20 cellular contexts compared by ENCODE assay signal in the genomic region with DNA sequence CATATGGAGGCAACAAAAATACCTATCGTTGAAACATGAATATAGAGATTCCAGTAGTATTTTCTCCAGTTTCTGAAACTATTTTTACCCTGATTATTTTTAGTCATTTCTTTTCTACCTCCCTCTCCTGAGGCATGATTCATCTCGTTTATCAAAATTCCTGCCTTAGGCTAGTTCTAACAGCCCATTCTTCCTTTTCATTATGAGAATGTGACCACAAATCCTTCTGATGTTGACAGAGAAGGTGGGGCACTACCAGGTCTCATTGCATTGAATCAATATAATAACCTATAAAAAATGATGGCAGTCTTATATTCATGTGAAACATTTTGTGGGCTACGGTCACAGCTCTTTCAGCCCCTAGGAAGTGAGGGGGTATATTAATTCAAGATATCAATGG.
DNase-seq lines count a peak whose midpoint lies in the region; ATAC-seq and FAIRE-seq lines count a peak whose summit lies in the region.
"Had no signal": no experiment of that assay in that cellular context is flagged by ENCODE, and none has a peak within 500 bp of the region (broad histone marks: within the 10 kb centered on the region; RNA-seq: fewer than 3 reads in every experiment).

No MANE protein-coding gene starts in this region.

- H3K9me3 ChIP-seq in naive thymus-derived CD4-positive, alpha-beta T cell (ENCODE audit: control insufficient read depth in 2 of 3, low read length in 3 of 3), result no peaks in the 10 kb centered on the region
- H3K9me3 ChIP-seq: BLaER1 treated with 17β-estradiol and CSF1 and Interleukin-3, amounts not matched to agents 10 nM and 100 nM; right atrium auricular region had no signal

- no peaks in the 10 kb centered on the region for H3K36me3 Mint-ChIP-seq in naive thymus-derived CD4-positive, alpha-beta T cell
- H3K36me3 Mint-ChIP-seq: activated naive CD8-positive, alpha-beta T cell; naive B cell; WTC11 had no signal

- no peak for FAIRE-seq in HTR-8/SVneo (lab: Jason Lieb, UNC)
- FAIRE-seq: HepG2 had no signal

- no peaks in the 10 kb centered on the region for H3K4me1 ChIP-seq in naive thymus-derived CD4-positive, alpha-beta T cell (ENCODE audit: control insufficient read depth in 2 of 2, insufficient read depth in 2 of 2, low read length in 2 of 2)
- H3K4me1 ChIP-seq: BLaER1 treated with 17β-estradiol and CSF1 and Interleukin-3, amounts not matched to agents 10 nM and 100 nM; right atrium auricular region had no signal

- CTCF ChIA-PET in naive thymus-derived CD4-positive, alpha-beta T cell (lab: Charles Lee), result no interaction called here

- H3K27me3 Mint-ChIP-seq in naive thymus-derived CD4-positive, alpha-beta T cell, result peaks cover 0 to 14% (median 8%) of the 10 kb centered on the region in 5 donors
- H3K27me3 Mint-ChIP-seq: activated naive CD8-positive, alpha-beta T cell; naive B cell had no signal

- peaks cover 0 to 1% (median 0%) of the 10 kb centered on the region in 7 donors for H3K4me1 Mint-ChIP-seq in naive thymus-derived CD4-positive, alpha-beta T cell
- H3K4me1 Mint-ChIP-seq: naive B cell, WTC11 had no signal

- POLR2A ChIA-PET in naive thymus-derived CD4-positive, alpha-beta T cell (lab: Charles Lee), result no interaction called here

- no peak overlapping the region for H3K27ac Mint-ChIP-seq in naive thymus-derived CD4-positive, alpha-beta T cell
- H3K27ac Mint-ChIP-seq: activated naive CD8-positive, alpha-beta T cell; naive B cell; WTC11 had no signal

- peak; percentile 53 for DNase-seq in DMS153 treated with DMSO at 0.1 percent for 48 hours (lab: John Stamatoyannopoulos, UW; ENCODE audit: unreplicated experiment)
- DNase-seq in HTR-8/SVneo (ENCODE audit: insufficient read length, low spot score), result peak; percentile 15
- DNase-seq in amniotic epithelial cell (ENCODE audit: low read depth), result peak; percentile 41
- DNase-seq in kidney glomerular epithelial cell (lab: John Stamatoyannopoulos, UW), result peak; percentile 31
- DNase-seq in naive thymus-derived CD4-positive, alpha-beta T cell, result no peak
- no peak for DNase-seq in stimulated activated CD4-positive, alpha-beta T cell treated with anti-CD3 and anti-CD28 coated beads, Interleukin-15, amount 100 ng/mL, for 24 hours
- no peak for DNase-seq in activated T-cell treated with anti-CD3 and anti-CD28 coated beads, Interleukin-2, amount 50 U/mL, for 1 hour
- DNase-seq: erythroblast; hypothalamus; naive B cell; NCI-H2227 treated with DMSO at 0.1 percent for 48 hours; OCI-M1; stimulated activated CD4-positive, alpha-beta T cell treated with anti-CD3 and anti-CD28 coated beads, Interleukin-1b, Interleukin-23, amount 100 ng/mL, for 48 hours; T-helper 1 cell had no signal

- H3K36me3 ChIP-seq in naive thymus-derived CD4-positive, alpha-beta T cell (ENCODE audit: control insufficient read depth in 2 of 3, insufficient read depth in 3 of 3, low read length in 3 of 3), result no peaks in the 10 kb centered on the region
- H3K36me3 ChIP-seq: BLaER1 treated with 17β-estradiol and CSF1 and Interleukin-3, amounts not matched to agents 10 nM and 100 nM; right atrium auricular region had no signal

- no peak overlapping the region for H3K4me3 Mint-ChIP-seq in naive thymus-derived CD4-positive, alpha-beta T cell
- H3K4me3 Mint-ChIP-seq: activated naive CD8-positive, alpha-beta T cell; naive B cell; WTC11 had no signal

- intact Hi-C loops in naive thymus-derived CD4-positive, alpha-beta T cell (cut with micrococcal nuclease), result no loop called here

- no peak overlapping the region for H3K4me3 ChIP-seq in naive thymus-derived CD4-positive, alpha-beta T cell (ENCODE audit: low read length)
- H3K4me3 ChIP-seq: BLaER1 treated with 17β-estradiol and CSF1 and Interleukin-3, amounts not matched to agents 10 nM and 100 nM; right atrium auricular region had no signal

- no peaks in the 10 kb centered on the region for H3K9me3 Mint-ChIP-seq in naive thymus-derived CD4-positive, alpha-beta T cell
- H3K9me3 Mint-ChIP-seq: WTC11 had no signal

- no peak for ATAC-seq in naive thymus-derived CD4-positive, alpha-beta T cell
- no peak for ATAC-seq in HG02763 (IDR thresholded peaks at IDR 0.05; ENCODE audit: unreplicated experiment)
- ATAC-seq: HepG2, WTC11 had no signal

- H3K27ac ChIP-seq in naive thymus-derived CD4-positive, alpha-beta T cell (ENCODE audit: low read depth, low read length), result no peak overlapping the region
- H3K27ac ChIP-seq: BLaER1 treated with 17β-estradiol and CSF1 and Interleukin-3, amounts not matched to agents 10 nM and 100 nM; right atrium auricular region had no signal

- H3K27me3 ChIP-seq in naive thymus-derived CD4-positive, alpha-beta T cell (ENCODE audit: control insufficient read depth in 2 of 2, insufficient read depth in 2 of 2, low read length in 2 of 2), result no peaks in the 10 kb centered on the region
- H3K27me3 ChIP-seq: BLaER1 treated with 17β-estradiol and CSF1 and Interleukin-3, amounts not matched to agents 10 nM and 100 nM had no signal

Comparison
In these comparisons a context has a peak if more than half of its experiments do, and no peak if none do; other contexts are left out.
1. DNase-seq: peak in DMS153 treated with DMSO at 0.1 percent for 48 hours (single experiment), HTR-8/SVneo (single experiment), amniotic epithelial cell (single experiment) and kidney glomerular epithelial cell (single experiment); none in naive thymus-derived CD4-positive, alpha-beta T cell (0 of 9), stimulated activated CD4-positive, alpha-beta T cell treated with anti-CD3 and anti-CD28 coated beads, Interleukin-15, amount 100 ng/mL, for 24 hours (single experiment) and activated T-cell treated with anti-CD3 and anti-CD28 coated beads, Interleukin-2, amount 50 U/mL, for 1 hour (single experiment).